Comparison of ENCODE assay signal across 9 cellular contexts in genomic region chr5:157778121-157778805, GRCh38. TPM values are rescaled to one million over a fixed set of nuclear protein-coding genes. Genes with fewer than 3 reads are reported as not detected.
DNase-seq lines count a peak whose midpoint lies in the region; ATAC-seq, FAIRE-seq and TF ChIP-seq lines count a peak whose summit lies in the region.
"Had no signal": no experiment of that assay in that cellular context is flagged by ENCODE, and none has a peak within 500 bp of the region (broad histone marks: within the 10 kb centered on the region; RNA-seq: fewer than 3 reads in every experiment).

No MANE protein-coding gene starts in this region.

- H3K27ac Mint-ChIP-seq in astrocyte (ENCODE audit: unreplicated experiment): no peak overlapping the region

- H3K4me1 Mint-ChIP-seq in astrocyte (ENCODE audit: low read depth, unreplicated experiment): peaks cover 4% of the 10 kb centered on the region
- H3K4me1 Mint-ChIP-seq: stimulated activated naive CD8-positive, alpha-beta T cell treated with anti-CD3 and anti-CD28 coated beads, Interleukin-15, amount 100 ng/mL, for 72 hours had no signal

- no peaks in the 10 kb centered on the region for H4K20me1 ChIP-seq in astrocyte (ENCODE audit: insufficient read depth, low read length)

- H3K79me2 ChIP-seq in astrocyte (ENCODE audit: insufficient read depth, low read length): no peaks in the 10 kb centered on the region

- H3K36me3 Mint-ChIP-seq in astrocyte (ENCODE audit: low read depth, unreplicated experiment): peaks cover 2% of the 10 kb centered on the region

- no peaks in the 10 kb centered on the region for H3K36me3 ChIP-seq in astrocyte (ENCODE audit: insufficient read depth, low read length)

- no peak overlapping the region for H3K4me3 ChIP-seq in astrocyte (ENCODE audit: insufficient read depth, low read depth, low read length)

- H3K9me3 ChIP-seq in astrocyte (ENCODE audit: insufficient read depth, low read depth, low read length): no peaks in the 10 kb centered on the region

- no peak overlapping the region for H2AFZ ChIP-seq in astrocyte (ENCODE audit: low read depth, low read length)

- H3K9ac ChIP-seq in astrocyte (ENCODE audit: low read length): no peak overlapping the region

- no peaks in the 10 kb centered on the region for H3K9me3 Mint-ChIP-seq in astrocyte (ENCODE audit: unreplicated experiment)
- H3K9me3 Mint-ChIP-seq: stimulated activated naive CD8-positive, alpha-beta T cell treated with anti-CD3 and anti-CD28 coated beads, Interleukin-15, amount 100 ng/mL, for 72 hours had no signal

- H3K27me3 ChIP-seq in astrocyte (ENCODE audit: insufficient read depth, low read length): peaks cover 2% of the 10 kb centered on the region

- no peak overlapping the region for H3K4me3 Mint-ChIP-seq in astrocyte (ENCODE audit: unreplicated experiment)
- H3K4me3 Mint-ChIP-seq: stimulated activated naive CD8-positive, alpha-beta T cell treated with anti-CD3 and anti-CD28 coated beads, Interleukin-15, amount 100 ng/mL, for 72 hours had no signal

- no peak for ATAC-seq in GM19455 (IDR thresholded peaks at IDR 0.05; ENCODE audit: unreplicated experiment)
- no peak for ATAC-seq in GM18502 (IDR thresholded peaks at IDR 0.05; ENCODE audit: poor library complexity, unreplicated experiment)
- ATAC-seq: stimulated activated naive CD8-positive, alpha-beta T cell treated with anti-CD3 and anti-CD28 coated beads, Interleukin-15, amount 100 ng/mL, for 72 hours had no signal

- no peak overlapping the region for H3K27ac ChIP-seq in astrocyte (ENCODE audit: low read depth, low read length)

- no peak overlapping the region for H3K4me2 ChIP-seq in astrocyte (ENCODE audit: low read length)

- TF ChIP-seq CTCF in astrocyte (IDR thresholded peaks at IDR 0.05; ENCODE audit: insufficient read depth, low read depth, low read length): no peak

- no peaks in the 10 kb centered on the region for H3K4me1 ChIP-seq in astrocyte (ENCODE audit: insufficient read depth, low read length)

- DNase-seq in EH (ENCODE audit: low read depth) (peak; percentile 37), NCI-H2081 (lab: John Stamatoyannopoulos, UW) (peak; percentile 75 to 84), astrocyte (ENCODE audit: low read depth) (peak; percentile 57), lung microvascular endothelial cell (ENCODE audit: low read depth in 2 of 2) (peak; percentile 48 to 57), DMS114 treated with DMSO at 0.1 percent for 48 hours (lab: John Stamatoyannopoulos, UW; ENCODE audit: unreplicated experiment) (no peak)
- DNase-seq in stimulated activated naive CD4-positive, alpha-beta T cell (lab: John Stamatoyannopoulos, UW): no peak
- DNase-seq: stimulated activated naive CD8-positive, alpha-beta T cell treated with anti-CD3 and anti-CD28 coated beads, Interleukin-15, amount 100 ng/mL, for 72 hours had no signal

- FAIRE-seq in astrocyte (lab: Jason Lieb, UNC): no peak

- H3K27me3 Mint-ChIP-seq in astrocyte (ENCODE audit: low read depth, unreplicated experiment): no peaks in the 10 kb centered on the region
- H3K27me3 Mint-ChIP-seq: stimulated activated naive CD8-positive, alpha-beta T cell treated with anti-CD3 and anti-CD28 coated beads, Interleukin-15, amount 100 ng/mL, for 72 hours had no signal

RNA-seq across cellular contexts. Expression of gene LSM11, which starts 34.8 kb away (rescaled TPM):
- total RNA-seq in astrocyte (4.4 and 4.7 TPM in 2 replicates), lung microvascular endothelial cell (5.0 and 5.4 TPM in 2 replicates)

RNA-seq across cellular contexts. Expression of gene THG1L, which starts 47.0 kb away (rescaled TPM):
- total RNA-seq in astrocyte (9.4 and 9.7 TPM in 2 replicates), lung microvascular endothelial cell (5.4 and 10.2 TPM in 2 replicates)

Comparison
In these comparisons a context has a peak if more than half of its experiments do, and no peak if none do; other contexts are left out.
1. DNase-seq: peak in EH (single experiment), NCI-H2081 (2 of 2), astrocyte (single experiment) and lung microvascular endothelial cell (2 of 2); none in stimulated activated naive CD4-positive, alpha-beta T cell (0 of 6) and DMS114 treated with DMSO at 0.1 percent for 48 hours (single experiment).